Comparison of ENCODE assay signal across 8 cellular contexts in genomic region chr5:103587185-103587748, GRCh38. TPM values are rescaled to one million over a fixed set of nuclear protein-coding genes. Genes with fewer than 3 reads are reported as not detected.
A peak's percentile ranks its signal among the peaks of the same experiment; 100 is the strongest.
DNase-seq lines count a peak whose midpoint lies in the region; ATAC-seq and TF ChIP-seq lines count a peak whose summit lies in the region.
"Had no signal": no experiment of that assay in that cellular context is flagged by ENCODE, and none has a peak within 500 bp of the region (broad histone marks: within the 10 kb centered on the region; RNA-seq: fewer than 3 reads in every experiment).

No MANE protein-coding gene starts in this region.

- DNase-seq in H7 (peak; percentile 6), NCI-H2227 (lab: John Stamatoyannopoulos, UW; ENCODE audit: unreplicated experiment) (peak; percentile 48), chondrocyte (ENCODE audit: low spot score) (no peak), osteoblast (ENCODE audit: insufficient read length, low spot score, missing footprints) (peak; percentile 59), ecto neural progenitor cell (ENCODE audit: low spot score) (no peak)
- DNase-seq in activated effector memory CD4-positive, alpha-beta T cell treated with anti-CD3 and anti-CD28 coated beads, Interleukin-2, amount 50 U/mL, for 16 hours: no peak

- no peaks in the 10 kb centered on the region for H3K9me3 ChIP-seq in osteoblast (ENCODE audit: low read depth, low read length)
- H3K9me3 ChIP-seq: SJCRH30 had no signal

- no peaks in the 10 kb centered on the region for H3K79me2 ChIP-seq in osteoblast (ENCODE audit: insufficient read depth, low read length)

- no peak for ATAC-seq in GM18868 (IDR thresholded peaks at IDR 0.05; ENCODE audit: unreplicated experiment)

- H3K36me3 ChIP-seq in H7 (replicated peaks; ENCODE audit: control insufficient read depth, insufficient read depth, low read length): no peaks in the 10 kb centered on the region
- no peaks in the 10 kb centered on the region for H3K36me3 ChIP-seq in osteoblast (ENCODE audit: insufficient read depth, low read length)
- H3K36me3 ChIP-seq: SJCRH30 had no signal

- no peak overlapping the region for H3K4me3 Mint-ChIP-seq in chondrocyte (ENCODE audit: unreplicated experiment)

- H3K4me3 ChIP-seq in H7 (ENCODE audit: insufficient read depth, low read depth, low read length) (no peak overlapping the region), osteoblast (ENCODE audit: insufficient read depth, low read length) (no peak overlapping the region)
- H3K4me3 ChIP-seq: SJCRH30 had no signal

- H3K9me3 Mint-ChIP-seq in chondrocyte (ENCODE audit: low read depth): no peaks in the 10 kb centered on the region

- no peaks in the 10 kb centered on the region for H3K27me3 Mint-ChIP-seq in chondrocyte (ENCODE audit: low read depth)

- no peaks in the 10 kb centered on the region for H4K20me1 ChIP-seq in osteoblast (ENCODE audit: insufficient read depth, low read length)

- H3K4me2 ChIP-seq in osteoblast (ENCODE audit: insufficient read depth, low read length): no peak overlapping the region

- H2AFZ ChIP-seq in osteoblast (ENCODE audit: low read length): no peak overlapping the region

- H3K4me1 ChIP-seq in osteoblast (ENCODE audit: insufficient read depth, low read length): peaks cover 11% of the 10 kb centered on the region
- H3K4me1 ChIP-seq: SJCRH30 had no signal

- TF ChIP-seq CTCF in chondrocyte (IDR thresholded peaks at IDR 0.05): peak; percentile 93
- peak; percentile 65 for TF ChIP-seq CTCF in osteoblast (IDR thresholded peaks at IDR 0.05; ENCODE audit: extremely low read depth, low read depth, low read length)

- H3K27ac Mint-ChIP-seq in chondrocyte (ENCODE audit: unreplicated experiment): peak overlapping the region; percentile 25

- no peak overlapping the region for H3K27ac ChIP-seq in osteoblast (ENCODE audit: low read depth, low read length)
- H3K27ac ChIP-seq: SJCRH30 had no signal

- no peaks in the 10 kb centered on the region for H3K27me3 ChIP-seq in H7 (ENCODE audit: control insufficient read depth, insufficient read depth, low read length)
- no peaks in the 10 kb centered on the region for H3K27me3 ChIP-seq in osteoblast (ENCODE audit: insufficient read depth, low read length)
- H3K27me3 ChIP-seq: SJCRH30 had no signal

- no peaks in the 10 kb centered on the region for H3K36me3 Mint-ChIP-seq in chondrocyte (ENCODE audit: low read depth)

- H3K4me1 Mint-ChIP-seq in chondrocyte (ENCODE audit: low read depth): peaks cover 16% of the 10 kb centered on the region

RNA-seq across cellular contexts. Expression of gene NUDT12, which starts 24.7 kb away (rescaled TPM):
- 22.8 and 31.4 TPM in 2 replicates for total RNA-seq in H7 (2014; rRNA removed; shearing (Covaris generic))
- 5.0 to 7.6 TPM (median 7.4 TPM) in 3 replicates for total RNA-seq in chondrocyte
- 14.7 and 16.3 TPM in 2 replicates for total RNA-seq in osteoblast

Comparison
In these comparisons a context has a peak if more than half of its experiments do, and no peak if none do; other contexts are left out.
1. DNase-seq: peak in H7 (single experiment), NCI-H2227 (single experiment) and osteoblast (single experiment); none in chondrocyte (single experiment), ecto neural progenitor cell (single experiment) and activated effector memory CD4-positive, alpha-beta T cell treated with anti-CD3 and anti-CD28 coated beads, Interleukin-2, amount 50 U/mL, for 16 hours (single experiment).